8 cellular contexts compared by ENCODE assay signal in genomic region chr3:157174265-157174615, GRCh38. TPM values are rescaled to one million over a fixed set of nuclear protein-coding genes. Genes with fewer than 3 reads are reported as not detected.
DNase-seq lines count a peak whose midpoint lies in the region; ATAC-seq, FAIRE-seq and TF ChIP-seq lines count a peak whose summit lies in the region.

No MANE protein-coding gene starts in this region.

- H3K4me3 ChIP-seq in BLaER1 (peak overlapping the region; percentile 72), OCI-LY1 (ENCODE audit: low read depth, low read length, poor library complexity, severe bottlenecking) (peak overlapping the region; percentile 66), breast epithelium (peak overlapping the region; percentile 54 to 77 (median 64)), HepG2 (replicated peaks in 1 of 3; ENCODE audit: insufficient read depth in 1 of 3, low read depth in 2 of 3, low read length in 3 of 3) (peak overlapping the region; percentile 51 to 67 (median 61); a peak in 5 of 6 replicates)

- H3F3A ChIP-seq in OCI-LY1 (ENCODE audit: insufficient read depth, low read length): no peaks in the 10 kb centered on the region

- H3K27ac ChIP-seq in BLaER1 (peak overlapping the region; percentile 93), OCI-LY1 (ENCODE audit: low read depth, low read length, poor library complexity, severe bottlenecking) (peak overlapping the region; percentile 83), breast epithelium (peak overlapping the region; percentile 98 to 100), HepG2 (ENCODE audit: extremely low read length, insufficient read depth, low read length) (peak overlapping the region; percentile 88), temporal lobe (ENCODE audit: low read depth, low read length) (peak overlapping the region; percentile 92)

- peak overlapping the region; percentile 86 for H3K4me2 ChIP-seq in BLaER1
- H3K4me2 ChIP-seq in OCI-LY1 (ENCODE audit: low read length): peak overlapping the region; percentile 92
- peak overlapping the region; percentile 74 for H3K4me2 ChIP-seq in HepG2 (ENCODE audit: low read depth, low read length)

- in situ Hi-C loops in HepG2 (cut with HindIII; ENCODE audit: extremely low pct_ligation_motif_present, low pct_unique_long_range_greater_than_20kb): no loop called here

- H3K27me3 ChIP-seq in BLaER1: no peaks in the 10 kb centered on the region
- H3K27me3 ChIP-seq in OCI-LY1 (ENCODE audit: insufficient read depth, low read length): no peaks in the 10 kb centered on the region
- H3K27me3 ChIP-seq in breast epithelium: no peaks in the 10 kb centered on the region
- H3K27me3 ChIP-seq in HepG2 (ENCODE audit: control insufficient read depth in 1 of 2, insufficient read depth in 2 of 2, low read length in 2 of 2): no peaks in the 10 kb centered on the region; a peak in 1 of 5 replicates

- peaks cover 25% of the 10 kb centered on the region for H3K79me2 ChIP-seq in OCI-LY1 (ENCODE audit: insufficient read depth, low read length)
- peaks cover 10% of the 10 kb centered on the region for H3K79me2 ChIP-seq in HepG2 (ENCODE audit: insufficient read depth, low read length)

- WGBS in HepG2 (ENCODE audit: low lambda C conversion rate): under 1% methylated on average over 13 of the region's 13 CpGs

- H2AFZ ChIP-seq in OCI-LY1 (ENCODE audit: low read length) (peak overlapping the region; percentile 37), HepG2 (ENCODE audit: low read length) (no peak overlapping the region)

- FAIRE-seq in HepG2 (lab: Jason Lieb, UNC): no peak

- TF ChIP-seq CTCF in OCI-LY1 (IDR thresholded peaks at IDR 0.05; ENCODE audit: low read length) (no peak), breast epithelium (IDR thresholded peaks at IDR 0.05) (no peak), HepG2 (CRISPR knock-in tag; IDR thresholded peaks at IDR 0.05) (no peak)

- TF ChIP-seq POLR2A in breast epithelium (IDR thresholded peaks at IDR 0.05) (no peak), HepG2 (IDR thresholded peaks at IDR 0.05; ENCODE audit: insufficient read depth in 1 of 2, low read depth in 2 of 2, low read length in 2 of 2) (no peak)

- H3K9me3 ChIP-seq in BLaER1 (peaks cover 24% of the 10 kb centered on the region), OCI-LY1 (ENCODE audit: low read length) (peaks cover 6% of the 10 kb centered on the region), breast epithelium (no peaks in the 10 kb centered on the region), HepG2 (ENCODE audit: low read length) (no peaks in the 10 kb centered on the region)

- H3K36me3 ChIP-seq in BLaER1 (peaks cover 20% of the 10 kb centered on the region), OCI-LY1 (ENCODE audit: insufficient read depth, low read length) (peaks cover 13% of the 10 kb centered on the region), breast epithelium (no peaks in the 10 kb centered on the region), HepG2 (replicated peaks in 1 of 2; ENCODE audit: control insufficient read depth in 1 of 2, insufficient read depth in 2 of 2, low read length in 2 of 2) (no peaks in the 10 kb centered on the region)

- TF ChIP-seq RAD21 in HepG2 (CRISPR knock-in tag; IDR thresholded peaks at IDR 0.05): no peak

- POLR2A ChIA-PET in HepG2 (lab: Yijun Ruan, JAX): interaction anchor here (0.8 to 7.5 kb wide), 14 partner anchors 11 to 639 kb away, joined by 3 to 484 read pairs (median 8); partner anchors contain the start of genes CCNL1, SSR3 and TIPARP

- H3K4me1 ChIP-seq in BLaER1 (peaks cover 47% of the 10 kb centered on the region), OCI-LY1 (ENCODE audit: insufficient read depth, low read length, severe bottlenecking) (peaks cover 18% of the 10 kb centered on the region), breast epithelium (peaks cover 0 to 10% of the 10 kb centered on the region in 2 donors), HepG2 (ENCODE audit: insufficient read depth, low read length) (peaks cover 35% of the 10 kb centered on the region)

- peak overlapping the region; percentile 87 for H3K9ac ChIP-seq in BLaER1
- peak overlapping the region; percentile 87 for H3K9ac ChIP-seq in OCI-LY1 (ENCODE audit: low read length)
- peak overlapping the region; percentile 77 for H3K9ac ChIP-seq in HepG2 (ENCODE audit: insufficient read depth, low read depth, low read length)

- H4K20me1 ChIP-seq in BLaER1 (no peaks in the 10 kb centered on the region), OCI-LY1 (ENCODE audit: insufficient read depth, low read length) (no peaks in the 10 kb centered on the region), HepG2 (ENCODE audit: insufficient read depth, low read length) (no peaks in the 10 kb centered on the region)

- no peaks in the 10 kb centered on the region for H3K9me2 ChIP-seq in OCI-LY1 (ENCODE audit: low read depth, low read length)

- ATAC-seq in GM21447 (IDR thresholded peaks at IDR 0.05; ENCODE audit: unreplicated experiment) (peak; percentile 1), HepG2 (peak; percentile 51)

- DNase-seq in breast epithelium (ENCODE audit: low spot score in 2 of 2) (no peak), HepG2 (ENCODE audit: low spot score) (no peak), RKO (ENCODE audit: low spot score) (no peak)
- no peak for DNase-seq in effector CD8-positive, alpha-beta T cell (lab: John Stamatoyannopoulos, UW)

- CTCF ChIA-PET in HepG2 (lab: Yijun Ruan, JAX; ENCODE audit: low intra/inter-chr PET ratio, low total read pairs): no interaction called here

- no peak for TF ChIP-seq EP300 in HepG2 (IDR thresholded peaks at IDR 0.05; ENCODE audit: low read depth in 2 of 2, low read length in 2 of 2)
- TF ChIP-seq EP300 in HepG2 (CRISPR knock-in tag; IDR thresholded peaks at IDR 0.05; ENCODE audit: borderline replicate concordance): no peak

- BruUV-seq in HepG2 (replicated peaks; lab: Mats Ljungman, UMichigan): TSS peak; percentile 99

- intact Hi-C loops in breast epithelium (cut with DNase I; ENCODE audit: low total_unique reads): loop anchor here (2.0 kb wide), 1 partner anchor 13 kb away; the partner anchor contains the start of gene CCNL1
- intact Hi-C loops in HepG2 (cut with micrococcal nuclease; ENCODE audit: unreplicated experiment): no loop called here

TF ChIP-seq in HepG2, 621 proteins besides CTCF, POLR2A, EP300 and RAD21 (continues in another document):
- TF ChIP-seq EHMT2 (IDR thresholded peaks at IDR 0.05; ENCODE audit: borderline replicate concordance, low read depth, low read length): no peak
- 0 out of 2 replicates have a peak, but pooled peaks have one; percentile 9 for TF ChIP-seq PLSCR1 (CRISPR knock-in tag; IDR thresholded peaks at IDR 0.05; ENCODE audit: borderline replicate concordance)
- 0 out of 2 replicates have a peak, but pooled peaks have one; percentile 40 for TF ChIP-seq ZC3H13 (CRISPR knock-in tag; IDR thresholded peaks at IDR 0.05)
- TF ChIP-seq NR1H2 (CRISPR knock-in tag; IDR thresholded peaks at IDR 0.05; ENCODE audit: borderline replicate concordance, low read depth): no peak
- TF ChIP-seq FOXO4 (CRISPR knock-in tag; conservative IDR thresholded peaks at IDR 0.05): 0 out of 2 replicates have a peak, but pooled peaks have one; percentile 11

RNA-seq across cellular contexts. Expression of gene CCNL1, which starts 14.3 kb away (rescaled TPM):
- total RNA-seq in breast epithelium (100 to 1,000 TPM; 270 to 573 (median 300) TPM), HepG2 (2016; rRNA removed; fragmentation: Illumina TruSeq; extraction: Trizol) (23.5 and 151 TPM in 2 replicates), temporal lobe (68.1 TPM)
- 18.9 and 19.9 TPM in 2 replicates for total RNA-seq in HepG2 (2016; cell fraction: cytosol; rRNA removed; fragmentation: Illumina TruSeq; extraction: Trizol; ENCODE audit: low read depth)
- total RNA-seq in HepG2 (2016; cell fraction: insoluble cytoplasmic fraction; rRNA removed; fragmentation: Illumina TruSeq; extraction: Trizol): 22.0 and 151 TPM in 2 replicates
- 19.5 and 22.9 TPM in 2 replicates for total RNA-seq in HepG2 (2016; cell fraction: membrane; rRNA removed; fragmentation: Illumina TruSeq; extraction: Trizol)
- 552 TPM in 2 replicates for total RNA-seq in HepG2 (2016; cell fraction: nucleus; rRNA removed; fragmentation: Illumina TruSeq; extraction: Trizol)
- 303 and 309 TPM in 2 replicates for polyA plus RNA-seq in HepG2 (2011; rRNA removed)
- 35.9 and 39.3 TPM in 2 replicates for polyA plus RNA-seq in HepG2 (2011; cell fraction: cytosol; rRNA removed)
- polyA plus RNA-seq in HepG2 (2011; cell fraction: nucleus; rRNA removed): 1,033 and 1,155 TPM in 2 replicates
- 118 and 121 TPM in 2 replicates for polyA plus RNA-seq in HepG2 (2012)
- polyA plus RNA-seq in HepG2 (2016; cell fraction: cytosol; fragmentation: Illumina TruSeq; extraction: Trizol; ENCODE audit: low read depth): 4.9 and 6.1 TPM in 2 replicates
- polyA plus RNA-seq in HepG2 (2016; cell fraction: insoluble cytoplasmic fraction; fragmentation: Illumina TruSeq; extraction: Trizol; ENCODE audit: low read depth): 26.1 and 28.4 TPM in 2 replicates
- polyA plus RNA-seq in HepG2 (2016; cell fraction: membrane; fragmentation: Illumina TruSeq; extraction: Trizol; ENCODE audit: low read depth): 6.6 and 9.0 TPM in 2 replicates
- 607 and 612 TPM in 2 replicates for polyA plus RNA-seq in HepG2 (2016; cell fraction: nucleus; fragmentation: Illumina TruSeq; extraction: Trizol; ENCODE audit: insufficient read depth, low read depth)
- 138 and 193 TPM in 2 replicates for polyA minus RNA-seq in HepG2 (2011; rRNA and poly(A)+ RNA removed; ENCODE audit: low replicate concordance)
- 30.6 and 49.5 TPM in 2 replicates for polyA minus RNA-seq in HepG2 (2011; cell fraction: cytosol; rRNA and poly(A)+ RNA removed)
- 1,410 and 1,557 TPM in 2 replicates for polyA minus RNA-seq in HepG2 (2011; cell fraction: nucleus; rRNA and poly(A)+ RNA removed)
